Comparison of ENCODE assay signal across 12 cellular contexts in the genomic region with DNA sequence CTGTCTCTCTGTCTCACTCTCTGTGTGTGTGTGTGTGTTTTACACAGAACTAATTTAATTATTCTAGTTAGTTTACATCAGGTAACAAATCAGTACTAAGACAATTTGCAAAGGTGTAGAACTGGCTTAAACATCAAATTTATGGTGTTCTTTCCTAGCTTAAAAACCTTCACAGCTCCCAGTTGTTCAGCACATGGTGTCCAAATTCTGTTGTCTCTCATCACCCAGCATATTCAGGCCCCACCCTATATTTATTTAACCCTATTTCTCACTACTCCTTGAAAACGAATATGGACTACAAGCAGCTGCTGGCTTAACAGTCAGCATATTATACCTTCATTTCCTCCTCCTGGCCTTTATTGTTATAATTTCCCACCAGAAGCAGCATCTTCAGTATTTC.
"Had no signal": no experiment of that assay in that cellular context is flagged by ENCODE, and none has a peak within 500 bp of the region (broad histone marks: within the 10 kb centered on the region; RNA-seq: fewer than 3 reads in every experiment).

No MANE protein-coding gene starts in this region.

- DNase-seq: activated T-cell treated with anti-CD3 and anti-CD28 coated beads, Interleukin-2, amount 50 U/mL, for 4 hours; central memory CD4-positive, alpha-beta T cell; cortex of kidney; effector CD8-positive, alpha-beta T cell; foreskin fibroblast; left lung; ovary; stimulated activated CD4-positive, alpha-beta T cell treated with anti-CD3 and anti-CD28 coated beads, Interleukin-4, amount 100 ng/mL, for 4 hours had no signal

- FAIRE-seq: islet of Langerhans had no signal

- H3K9me3 ChIP-seq: left lung, ovary, tibial nerve had no signal

- H3K4me3 Mint-ChIP-seq: activated T-cell treated with anti-CD3 and anti-CD28 coated beads, Interleukin-2, amount 50 U/mL, for 4 hours; neural crest cell had no signal

- H3K36me3 ChIP-seq: left lung, ovary, tibial nerve had no signal

- H3K4me3 ChIP-seq: left lung, ovary had no signal

- ATAC-seq: activated CD4-positive, CD25-positive, alpha-beta regulatory T cell treated with anti-CD3 and anti-CD28 coated beads, Interleukin-2, amount 50 U/mL, for 24 hours; activated T-cell treated with anti-CD3 and anti-CD28 coated beads, Interleukin-2, amount 50 U/mL, for 4 hours; left lung had no signal

- H3K27ac ChIP-seq: left lung, ovary had no signal

- H3K9me3 Mint-ChIP-seq: activated T-cell treated with anti-CD3 and anti-CD28 coated beads, Interleukin-2, amount 50 U/mL, for 4 hours had no signal

- H3K27me3 ChIP-seq: left lung, ovary, tibial nerve had no signal
